ENCODE assay signal across 8 cellular contexts in genomic region chr13:98141938-98142426, GRCh38. TPM values are rescaled to one million over a fixed set of nuclear protein-coding genes. Genes with fewer than 3 reads are reported as not detected.
A peak's percentile ranks its signal among the peaks of the same experiment; 100 is the strongest.
DNase-seq lines count a peak whose midpoint lies in the region; ATAC-seq and TF ChIP-seq lines count a peak whose summit lies in the region.

No MANE protein-coding gene starts in this region.

- 11 to 30% (median 19%) methylated on average over 15 to 22 of the region's 22 CpGs for WGBS in heart left ventricle, 4 donors

- H3K4me3 ChIP-seq in heart left ventricle (peak overlapping the region; percentile 51 to 99 (median 68)), rectal smooth muscle tissue (ENCODE audit: low read length) (peak overlapping the region; percentile 70)

- peak overlapping the region; percentile 37 for H3K4me3 Mint-ChIP-seq in activated naive CD4-positive, alpha-beta T cell treated with anti-CD3 and anti-CD28 coated beads for 36 hours
- H3K4me3 Mint-ChIP-seq in T-helper 17 cell: peak overlapping the region; percentile 79

- H3K27me3 Mint-ChIP-seq in activated naive CD4-positive, alpha-beta T cell treated with anti-CD3 and anti-CD28 coated beads for 36 hours (ENCODE audit: low read depth): peaks cover 51% of the 10 kb centered on the region
- peaks cover 70% of the 10 kb centered on the region for H3K27me3 Mint-ChIP-seq in T-helper 17 cell

- TF ChIP-seq POLR2A in heart left ventricle (IDR thresholded peaks at IDR 0.05): no peak

- peak overlapping the region in 10 of 12 donors; percentile 28 to 79 (median 68) for H3K27ac ChIP-seq in heart left ventricle
- peak overlapping the region; percentile 45 for H3K27ac ChIP-seq in rectal smooth muscle tissue (ENCODE audit: low read depth, low read length)

- H3K9ac ChIP-seq in rectal smooth muscle tissue (ENCODE audit: low read length): peak overlapping the region; percentile 68

- CTCF ChIA-PET in activated naive CD4-positive, alpha-beta T cell treated with anti-CD3 and anti-CD28 coated beads for 36 hours (lab: Charles Lee): interaction anchor here (0.5 kb wide), 1 partner anchor 514 kb away, joined by 3 read pairs; no protein-coding TSS in a partner anchor

- DNase-seq in activated naive CD4-positive, alpha-beta T cell treated with anti-CD3 and anti-CD28 coated beads for 36 hours: no peak
- DNase-seq in activated naive CD4-positive, alpha-beta T cell (lab: John Stamatoyannopoulos, UW): no peak
- DNase-seq in T-helper 17 cell (no peak), heart left ventricle (peak in 4 of 5 donors; percentile 21 to 50 (median 28)), KG1 (lab: John Stamatoyannopoulos, UW) (no peak), HCEC 1CT (no peak), SKM-1 (lab: John Stamatoyannopoulos, UW; ENCODE audit: unreplicated experiment) (no peak)

- H3K36me3 ChIP-seq in heart left ventricle (no peaks in the 10 kb centered on the region), rectal smooth muscle tissue (ENCODE audit: control insufficient read depth, insufficient read depth, low read length) (no peaks in the 10 kb centered on the region)

- H3K4me1 ChIP-seq in heart left ventricle (peaks cover 0 to 30% (median 16%) of the 10 kb centered on the region in 12 donors), rectal smooth muscle tissue (ENCODE audit: control insufficient read depth, insufficient read depth, low read length) (peaks cover 5% of the 10 kb centered on the region)

- TF ChIP-seq CTCF in heart left ventricle (IDR thresholded peaks at IDR 0.05): no peak

- H3K27me3 ChIP-seq in heart left ventricle (peaks cover 0 to 31% (median 0%) of the 10 kb centered on the region in 9 donors), rectal smooth muscle tissue (ENCODE audit: control insufficient read depth, insufficient read depth, low read length) (no peaks in the 10 kb centered on the region)

- no peaks in the 10 kb centered on the region for H3K36me3 Mint-ChIP-seq in activated naive CD4-positive, alpha-beta T cell treated with anti-CD3 and anti-CD28 coated beads for 36 hours (ENCODE audit: low read depth)
- no peaks in the 10 kb centered on the region for H3K36me3 Mint-ChIP-seq in T-helper 17 cell (ENCODE audit: low read depth)

- ATAC-seq in T-helper 17 cell (no peak), heart left ventricle (peak in 2 of 4 donors; percentile 13)

- no peak overlapping the region for H3K27ac Mint-ChIP-seq in activated naive CD4-positive, alpha-beta T cell treated with anti-CD3 and anti-CD28 coated beads for 36 hours
- H3K27ac Mint-ChIP-seq in T-helper 17 cell: no peak overlapping the region

- intact Hi-C loops in activated naive CD4-positive, alpha-beta T cell treated with anti-CD3 and anti-CD28 coated beads for 36 hours (cut with micrococcal nuclease): loop anchor here (2.0 to 5.0 kb wide), 2 partner anchors 271 to 530 kb away; no protein-coding TSS in a partner anchor
- intact Hi-C loops in heart left ventricle (cut with DNase I): loop anchor here (2.0 to 10.0 kb wide), 14 partner anchors 73 to 533 kb away; partner anchors contain the start of gene STK24 (in 1 of the 10)

- peaks cover 9% of the 10 kb centered on the region for H3K4me1 Mint-ChIP-seq in activated naive CD4-positive, alpha-beta T cell treated with anti-CD3 and anti-CD28 coated beads for 36 hours (ENCODE audit: low read depth)
- peaks cover 6% of the 10 kb centered on the region for H3K4me1 Mint-ChIP-seq in T-helper 17 cell

- H3K9me3 Mint-ChIP-seq in activated naive CD4-positive, alpha-beta T cell treated with anti-CD3 and anti-CD28 coated beads for 36 hours: no peaks in the 10 kb centered on the region

- H3K9me3 ChIP-seq in T-helper 17 cell (ENCODE audit: control insufficient read depth, low read length, poor library complexity, severe bottlenecking) (no peaks in the 10 kb centered on the region), heart left ventricle (no peaks in the 10 kb centered on the region)

RNA-seq across cellular contexts. Expression of gene FARP1, which starts 0.9 kb away (rescaled TPM):
- under 1 TPM; 0.27 to 0.38 TPM for total RNA-seq in activated naive CD4-positive, alpha-beta T cell treated with anti-CD3 and anti-CD28 coated beads for 36 hours
- under 1 TPM; 0.76 to 0.87 TPM for total RNA-seq in T-helper 17 cell
- 10 to 100 TPM in 8 of 9 donors, 1 to 10 TPM in 1; 9.4 to 51.8 (median 28.0) TPM for total RNA-seq in heart left ventricle
- 10 to 100 TPM in 1 of 2 donors, 1 to 10 TPM in 1; 7.7 to 18.4 TPM for polyA plus RNA-seq in heart left ventricle

RNA-seq across cellular contexts. Expression of gene RNF113B, which starts 35.1 kb away (rescaled TPM):
- not detected for total RNA-seq in activated naive CD4-positive, alpha-beta T cell treated with anti-CD3 and anti-CD28 coated beads for 36 hours
- total RNA-seq in T-helper 17 cell (not detected), heart left ventricle (not detected)
- not detected for polyA plus RNA-seq in heart left ventricle

Comparison
In these comparisons a context has a peak if more than half of its experiments do, and no peak if none do; other contexts are left out.
1. DNase-seq: peak in heart left ventricle (4 of 5); none in activated naive CD4-positive, alpha-beta T cell treated with anti-CD3 and anti-CD28 coated beads for 36 hours (single experiment), activated naive CD4-positive, alpha-beta T cell (0 of 4), T-helper 17 cell (0 of 3), KG1 (single experiment), HCEC 1CT (single experiment) and SKM-1 (single experiment).
2. RNA of gene FARP1, which starts 0.9 kb away (total RNA-seq): 9.4 to 51.8 TPM in heart left ventricle; 0.76 to 0.87 TPM in T-helper 17 cell and 0.27 to 0.38 TPM in activated naive CD4-positive, alpha-beta T cell treated with anti-CD3 and anti-CD28 coated beads for 36 hours; every median in the first group is over 4 times any median in the second.